Comparison of ENCODE assay signal across 10 cellular contexts in genomic region chr19:2721570-2722540, GRCh38. TPM values are rescaled to one million over a fixed set of nuclear protein-coding genes. Genes with fewer than 3 reads are reported as not detected.
A peak's percentile ranks its signal among the peaks of the same experiment; 100 is the strongest.
DNase-seq lines count a peak whose midpoint lies in the region; ATAC-seq, FAIRE-seq and TF ChIP-seq lines count a peak whose summit lies in the region.
"Had no signal": no experiment of that assay in that cellular context is flagged by ENCODE, and none has a peak within 500 bp of the region (broad histone marks: within the 10 kb centered on the region; RNA-seq: fewer than 3 reads in every experiment).

No MANE protein-coding gene starts in this region.

- H3K56ac ChIP-seq in H1 (replicated peaks; ENCODE audit: insufficient read length, low read depth, low read length), result no peak overlapping the region

- peak overlapping the region; percentile 75 to 87 (median 81); a peak in 21 of 22 replicates for H3K9ac ChIP-seq in BLaER1 treated with 17β-estradiol and CSF1 and Interleukin-3, amounts not matched to agents 10 nM and 100 nM
- H3K9ac ChIP-seq in H1 (replicated peaks in 1 of 4; ENCODE audit: extremely low read depth in 1 of 4, low read depth in 3 of 4, low read length in 3 of 4), result no peak overlapping the region
- H3K9ac ChIP-seq in neuronal stem cell (ENCODE audit: low read depth, low read length, poor library complexity), result no peak overlapping the region

- 31% methylated on average over 25 of the region's 39 CpGs; no CpG with 5 or more reads in 1 of the 2 experiments for WGBS in H1 (ENCODE audit: extremely low coverage in 1 of 2, insufficient coverage in 1 of 2, insufficient read length in 1 of 2, insufficient replicate concordance in 2 of 2, low coverage in 1 of 2, low lambda C conversion rate in 2 of 2, missing lambda C conversion rate in 1 of 2), 2 experiments
- WGBS in neuronal stem cell (ENCODE audit: extremely low coverage in 2 of 2, insufficient read length in 2 of 2, insufficient replicate concordance in 1 of 2), 2 donors, result no CpG with 5 or more reads among the region's 39 CpGs

- FAIRE-seq in H1 (lab: Jason Lieb, UNC), result no peak

- H3K23me2 ChIP-seq in H1 (ENCODE audit: low read depth, low read length), result peaks cover 12% of the 10 kb centered on the region; the same call in 1 of the 2 replicates

- H2AK5ac ChIP-seq in H1 (ENCODE audit: low read depth, low read length) (no peak overlapping the region; the same call in 1 of the 2 replicates), neuronal stem cell (ENCODE audit: low read depth, low read length) (peak overlapping the region; percentile 81)

- H4K5ac ChIP-seq in H1 (ENCODE audit: insufficient read length, low read depth, low read length), result no peak overlapping the region

- H3K4ac ChIP-seq in H1 (replicated peaks; ENCODE audit: insufficient read length, low read depth, low read length) (no peak overlapping the region), neuronal stem cell (ENCODE audit: low read length) (no peak overlapping the region)

- ATAC-seq in HG02938 (IDR thresholded peaks at IDR 0.05; ENCODE audit: unreplicated experiment) (no peak), GM21717 (IDR thresholded peaks at IDR 0.05; ENCODE audit: unreplicated experiment) (no peak)

- no peak overlapping the region; the same call in 1 of the 2 replicates for H4K8ac ChIP-seq in H1 (ENCODE audit: extremely low read depth, insufficient read depth, low read length)
- H4K8ac ChIP-seq in neuronal stem cell (ENCODE audit: low read depth, low read length), result no peak overlapping the region

- DNase-seq in HL-60 (ENCODE audit: low read depth in 1 of 2, low spot score in 1 of 2) (no peak), H1 (ENCODE audit: low read depth in 1 of 2, low spot score in 2 of 2) (no peak), neuronal stem cell (ENCODE audit: low spot score) (no peak), AG20443 (ENCODE audit: low spot score) (no peak)
- DNase-seq in stimulated activated CD8-positive, alpha-beta memory T cell treated with anti-CD3 and anti-CD28 coated beads, Interleukin-4, amount 100 ng/mL, for 48 hours, result no peak
- DNase-seq: activated naive CD8-positive, alpha-beta T cell treated with anti-CD3 and anti-CD28 coated beads, Interleukin-2, amount 10 ng/mL, durations not matched to agents 7 days and 5 days had no signal

- CTCF ChIA-PET in H1 (lab: Charles Lee; ENCODE audit: partially characterized antibody), result interaction anchor here (0.6 to 3.2 kb wide), 6 partner anchors 13 to 121 kb away, joined by 3 to 16 read pairs (median 3); partner anchors contain the start of genes GNG7 and THOP1

- H3K27ac ChIP-seq in BLaER1 treated with 17β-estradiol and CSF1 and Interleukin-3, amounts not matched to agents 10 nM and 100 nM, result peak overlapping the region in 8 of 11 experiments; percentile 43 to 81 (median 59); a peak in 14 of 22 replicates
- H3K27ac ChIP-seq in HL-60 (replicated peaks) (no peak overlapping the region), H1 (ENCODE audit: low read depth, low read length) (no peak overlapping the region), neuronal stem cell (replicated peaks; ENCODE audit: low read length) (no peak overlapping the region)

- no peak overlapping the region for H2BK12ac ChIP-seq in H1 (ENCODE audit: low read depth, low read length)
- no peak overlapping the region for H2BK12ac ChIP-seq in neuronal stem cell (ENCODE audit: low read length)

- no peaks in the 10 kb centered on the region for H3K79me1 ChIP-seq in H1 (ENCODE audit: low read depth, low read length)
- H3K79me1 ChIP-seq in neuronal stem cell (ENCODE audit: low read depth, low read length), result no peaks in the 10 kb centered on the region

- peak overlapping the region; percentile 69 to 79 (median 72) for H3K4me3 ChIP-seq in BLaER1 treated with 17β-estradiol and CSF1 and Interleukin-3, amounts not matched to agents 10 nM and 100 nM
- H3K4me3 ChIP-seq in HL-60 (replicated peaks; ENCODE audit: insufficient read depth, low read length) (peak overlapping the region; percentile 20), H1 (ENCODE audit: extremely low read depth in 1 of 4, insufficient read depth in 2 of 4, low read depth in 3 of 4, low read length in 4 of 4) (peak overlapping the region; percentile 43 to 83 (median 52)), neuronal stem cell (ENCODE audit: low read length in 2 of 2) (peak overlapping the region; percentile 49 to 74)

- no peak for TF ChIP-seq POLR2A in H1 (IDR thresholded peaks at IDR 0.05; ENCODE audit: control extremely low read depth in 1 of 2, low read depth in 2 of 2, low read length in 2 of 2)

- no peak overlapping the region for H2BK20ac ChIP-seq in H1 (ENCODE audit: low read length)

- H2AFZ ChIP-seq in H1 (ENCODE audit: low read length), result no peak overlapping the region
- H2AFZ ChIP-seq in neuronal stem cell (ENCODE audit: low read length), result peak overlapping the region; percentile 89

- H2BK120ac ChIP-seq in H1 (replicated peaks; ENCODE audit: low read depth, low read length) (no peak overlapping the region), neuronal stem cell (ENCODE audit: low read depth, low read length) (no peak overlapping the region)

- H3K14ac ChIP-seq in H1 (ENCODE audit: insufficient read length) (no peak overlapping the region), neuronal stem cell (ENCODE audit: low read length) (peak overlapping the region; percentile 97)

- POLR2A ChIA-PET in H1 (lab: Charles Lee; ENCODE audit: partially characterized antibody), result interaction anchor here (0.8 to 2.0 kb wide), 5 partner anchors 13 to 73 kb away, joined by 3 to 8 read pairs (median 4); no protein-coding TSS in a partner anchor

- H3K4me2 ChIP-seq in BLaER1 treated with 17β-estradiol and CSF1 and Interleukin-3, amounts not matched to agents 10 nM and 100 nM, result peak overlapping the region; percentile 92 to 99 (median 98)
- H3K4me2 ChIP-seq in H1 (ENCODE audit: insufficient read depth in 1 of 2, low read depth in 2 of 2, low read length in 2 of 2) (peak overlapping the region; percentile 55 to 86), neuronal stem cell (ENCODE audit: insufficient read depth, low read length, poor library complexity, severe bottlenecking) (peak overlapping the region; percentile 66)

- H4K91ac ChIP-seq in H1 (replicated peaks; ENCODE audit: insufficient read length, low read length) (no peak overlapping the region), neuronal stem cell (ENCODE audit: low read depth, low read length, poor library complexity) (no peak overlapping the region)

- no peak overlapping the region for H2BK5ac ChIP-seq in H1 (ENCODE audit: low read depth, low read length)
- peak overlapping the region; percentile 39 for H2BK5ac ChIP-seq in neuronal stem cell (ENCODE audit: low read length)

- no peak for TF ChIP-seq EP300 in H1 (IDR thresholded peaks at IDR 0.05; ENCODE audit: borderline replicate concordance in 1 of 2, low read depth in 2 of 2, low read length in 2 of 2)

- TF ChIP-seq CTCF in HL-60 (IDR thresholded peaks at IDR 0.05; ENCODE audit: insufficient read depth, low read length), result no peak
- TF ChIP-seq CTCF in H1 (IDR thresholded peaks at IDR 0.05; ENCODE audit: control extremely low read depth in 1 of 3, insufficient read depth in 1 of 3, low read depth in 1 of 3, low read length in 3 of 3), result no peak

- H3K18ac ChIP-seq in H1 (ENCODE audit: extremely low read depth, low read length) (no peak overlapping the region; the same call in 1 of the 2 replicates), neuronal stem cell (ENCODE audit: low read length) (peak overlapping the region; percentile 48)

- H3K27me3 ChIP-seq in BLaER1 treated with 17β-estradiol and CSF1 and Interleukin-3, amounts not matched to agents 10 nM and 100 nM, result peaks cover 0 to 10% (median 0%) of the 10 kb centered on the region in 11 experiments; a peak in 9 of 22 replicates
- peaks cover 18% of the 10 kb centered on the region for H3K27me3 ChIP-seq in HL-60 (ENCODE audit: insufficient read depth, poor library complexity, severe bottlenecking)
- H3K27me3 ChIP-seq in H1 (replicated peaks in 1 of 4; ENCODE audit: control insufficient read depth in 3 of 4, extremely low read depth in 1 of 4, insufficient read depth in 3 of 4, low read length in 3 of 4), result peaks cover 0 to 7% (median 3%) of the 10 kb centered on the region in 4 experiments; a peak in 4 of 7 replicates
- H3K27me3 ChIP-seq in neuronal stem cell (ENCODE audit: control insufficient read depth in 3 of 3, insufficient read depth in 3 of 3, low read depth in 1 of 3, low read length in 3 of 3), result peaks cover 2 to 32% (median 23%) of the 10 kb centered on the region in 3 experiments

- TF ChIP-seq RAD21 in H1 (IDR thresholded peaks at IDR 0.05 in 1 of 2, conservative IDR thresholded peaks at IDR 0.05 in 1 of 2; ENCODE audit: low read depth in 2 of 2, low read length in 2 of 2), result no peak

- H3K9me3 ChIP-seq in BLaER1 treated with 17β-estradiol and CSF1 and Interleukin-3, amounts not matched to agents 10 nM and 100 nM (replicated peaks in 1 of 11), result 0 out of 22 replicates have a peak, but pooled peaks cover 0 to 4% (median 0%) of the 10 kb centered on the region in 11 experiments
- H3K9me3 ChIP-seq in H1 (ENCODE audit: insufficient read depth in 2 of 2, low read depth in 1 of 2, low read length in 1 of 2) (no peaks in the 10 kb centered on the region), neuronal stem cell (replicated peaks in 1 of 2; ENCODE audit: control insufficient read depth in 2 of 2, insufficient read depth in 1 of 2, low read depth in 1 of 2, low read length in 2 of 2) (peaks cover 0 to 1% of the 10 kb centered on the region in 2 donors)

- H3K79me2 ChIP-seq in H1 (ENCODE audit: control insufficient read depth in 1 of 2, insufficient read depth in 2 of 2, low read length in 2 of 2), result no peaks in the 10 kb centered on the region

- peaks cover 0 to 36% (median 13%) of the 10 kb centered on the region in 11 experiments; a peak in 11 of 22 replicates for H4K20me1 ChIP-seq in BLaER1 treated with 17β-estradiol and CSF1 and Interleukin-3, amounts not matched to agents 10 nM and 100 nM
- H4K20me1 ChIP-seq in H1 (replicated peaks in 1 of 2; ENCODE audit: control insufficient read depth in 1 of 2, insufficient read depth in 2 of 2, low read length in 2 of 2), result peaks cover 0 to 6% of the 10 kb centered on the region in 2 experiments

- H3K23ac ChIP-seq in H1 (ENCODE audit: insufficient read length) (no peak overlapping the region), neuronal stem cell (ENCODE audit: low read depth, low read length, poor library complexity) (peak overlapping the region; percentile 8)

- peaks cover 0 to 22% (median 14%) of the 10 kb centered on the region in 11 experiments; a peak in 18 of 22 replicates for H3K36me3 ChIP-seq in BLaER1 treated with 17β-estradiol and CSF1 and Interleukin-3, amounts not matched to agents 10 nM and 100 nM
- 0 out of 8 replicates have a peak, but pooled peaks cover 0 to 3% (median 0%) of the 10 kb centered on the region in 4 experiments for H3K36me3 ChIP-seq in H1 (ENCODE audit: control insufficient read depth in 2 of 4, insufficient read depth in 4 of 4, low read length in 3 of 4)
- no peaks in the 10 kb centered on the region for H3K36me3 ChIP-seq in neuronal stem cell (replicated peaks in 1 of 2; ENCODE audit: control insufficient read depth in 2 of 2, insufficient read depth in 2 of 2, low read length in 2 of 2)

- H3K4me1 ChIP-seq in BLaER1 treated with 17β-estradiol and CSF1 and Interleukin-3, amounts not matched to agents 10 nM and 100 nM, result peaks cover 41 to 75% (median 67%) of the 10 kb centered on the region in 10 experiments
- H3K4me1 ChIP-seq in H1 (replicated peaks in 1 of 4; ENCODE audit: control insufficient read depth in 3 of 4, insufficient read depth in 4 of 4, low read length in 3 of 4), result peaks cover 0 to 17% (median 6%) of the 10 kb centered on the region in 4 experiments; a peak in 6 of 7 replicates
- H3K4me1 ChIP-seq in neuronal stem cell (ENCODE audit: control insufficient read depth in 2 of 2, insufficient read depth in 1 of 2, low read depth in 1 of 2, low read length in 2 of 2), result peaks cover 9 to 10% of the 10 kb centered on the region in 2 donors

- H2BK15ac ChIP-seq in H1 (ENCODE audit: low read length), result 0 out of 2 replicates have a peak overlapping the region, but pooled peaks have one; percentile 81
- no peak overlapping the region for H2BK15ac ChIP-seq in neuronal stem cell (ENCODE audit: low read length)

RNA-seq across cellular contexts. Expression of gene DIRAS1, which starts 0.7 kb away (rescaled TPM):
- total RNA-seq in H1 (2021; fragmentation: NEBNext Ultra II Directional; extraction: Animal tissue kit (Norgen Biotek cat#: 25700)), result 21.3 and 22.3 TPM in 2 replicates
- 20.2 and 20.8 TPM in 2 replicates for polyA plus RNA-seq in H1 (2011; rRNA removed)
- 21.4 TPM for polyA plus RNA-seq in H1 (2011; cell fraction: cytosol; rRNA removed)
- 19.1 TPM for polyA plus RNA-seq in H1 (2011; cell fraction: nucleus; rRNA removed)
- 15.2 to 24.1 TPM (median 21.6 TPM) in 4 replicates for polyA plus RNA-seq in H1 (2012, experiment 1 of 2)
- 22.4 TPM for polyA plus RNA-seq in H1 (2012, experiment 2 of 2)
- polyA plus RNA-seq in H1 (2013, experiment 1 of 2), result 9.3 TPM
- 9.8 TPM for polyA plus RNA-seq in H1 (2013, experiment 2 of 2)
- polyA minus RNA-seq in H1 (2011; rRNA and poly(A)+ RNA removed), result 10.0 and 13.0 TPM in 2 replicates
- polyA minus RNA-seq in H1 (2011; cell fraction: cytosol; rRNA and poly(A)+ RNA removed), result 20.5 TPM
- 7.2 TPM for polyA minus RNA-seq in H1 (2011; cell fraction: nucleus; rRNA and poly(A)+ RNA removed)
- 3.1 TPM for polyA plus RNA-seq in neuronal stem cell (2013, experiment 1 of 2)
- 3.5 TPM for polyA plus RNA-seq in neuronal stem cell (2013, experiment 2 of 2)
- total RNA-seq: activated naive CD8-positive, alpha-beta T cell treated with anti-CD3 and anti-CD28 coated beads, Interleukin-2, amount 10 ng/mL, durations not matched to agents 7 days and 5 days had no signal

RNA-seq across cellular contexts. Expression of gene SLC39A3, which starts 18.0 kb away (rescaled TPM):
- 33.0 and 35.8 TPM in 2 replicates for total RNA-seq in H1 (2021; fragmentation: NEBNext Ultra II Directional; extraction: Animal tissue kit (Norgen Biotek cat#: 25700))
- 52.9 and 78.1 TPM in 2 replicates for polyA plus RNA-seq in H1 (2011; rRNA removed)
- polyA plus RNA-seq in H1 (2011; cell fraction: cytosol; rRNA removed), result 55.3 TPM
- polyA plus RNA-seq in H1 (2011; cell fraction: nucleus; rRNA removed), result 45.8 TPM
- polyA plus RNA-seq in H1 (2012, experiment 1 of 2), result 23.4 to 34.6 TPM (median 32.4 TPM) in 4 replicates
- polyA plus RNA-seq in H1 (2012, experiment 2 of 2), result 41.0 TPM
- polyA plus RNA-seq in H1 (2013, experiment 1 of 2), result 40.9 TPM
- 51.3 TPM for polyA plus RNA-seq in H1 (2013, experiment 2 of 2)
- 27.0 and 46.1 TPM in 2 replicates for polyA minus RNA-seq in H1 (2011; rRNA and poly(A)+ RNA removed)
- 16.2 TPM for polyA minus RNA-seq in H1 (2011; cell fraction: cytosol; rRNA and poly(A)+ RNA removed)
- 16.2 TPM for polyA minus RNA-seq in H1 (2011; cell fraction: nucleus; rRNA and poly(A)+ RNA removed)
- polyA plus RNA-seq in neuronal stem cell (2013, experiment 1 of 2), result 19.0 TPM
- 19.4 TPM for polyA plus RNA-seq in neuronal stem cell (2013, experiment 2 of 2)

RNA-seq across cellular contexts. Expression of gene GNG7, which starts 19.4 kb away (rescaled TPM):
- 7.0 and 7.8 TPM in 2 replicates for total RNA-seq in H1 (2021; fragmentation: NEBNext Ultra II Directional; extraction: Animal tissue kit (Norgen Biotek cat#: 25700))
- 2.8 and 5.6 TPM in 2 replicates for polyA plus RNA-seq in H1 (2011; rRNA removed)
- 4.4 TPM for polyA plus RNA-seq in H1 (2011; cell fraction: cytosol; rRNA removed)
- polyA plus RNA-seq in H1 (2011; cell fraction: nucleus; rRNA removed), result 5.8 TPM
- polyA plus RNA-seq in H1 (2012, experiment 1 of 2), result 4.4 to 5.6 TPM (median 4.9 TPM) in 4 replicates
- 4.8 TPM for polyA plus RNA-seq in H1 (2012, experiment 2 of 2)
- 5.1 TPM for polyA plus RNA-seq in H1 (2013, experiment 1 of 2)
- 5.1 TPM for polyA plus RNA-seq in H1 (2013, experiment 2 of 2)
- 1.0 and 2.5 TPM in 2 replicates for polyA minus RNA-seq in H1 (2011; rRNA and poly(A)+ RNA removed)
- polyA minus RNA-seq in H1 (2011; cell fraction: cytosol; rRNA and poly(A)+ RNA removed), result 2.9 TPM
- polyA minus RNA-seq in H1 (2011; cell fraction: nucleus; rRNA and poly(A)+ RNA removed), result 2.0 TPM
- polyA plus RNA-seq in neuronal stem cell (2013, experiment 1 of 2), result 7.9 TPM
- 8.1 TPM for polyA plus RNA-seq in neuronal stem cell (2013, experiment 2 of 2)
- total RNA-seq: M059J had no signal

Comparison
In these comparisons a context has a peak if more than half of its experiments do, and no peak if none do; other contexts are left out.
1. H3K27ac ChIP-seq: peak in BLaER1 treated with 17β-estradiol and CSF1 and Interleukin-3, amounts not matched to agents 10 nM and 100 nM (8 of 11); none in HL-60 (single experiment), H1 (single experiment) and neuronal stem cell (single experiment).
2. H3K4me3 ChIP-seq: peak in every context shown above with its lines; median percentile 72 in BLaER1 treated with 17β-estradiol and CSF1 and Interleukin-3, amounts not matched to agents 10 nM and 100 nM; 62 in neuronal stem cell; 52 in H1; 20 in HL-60.
3. H3K9ac ChIP-seq: peak in BLaER1 treated with 17β-estradiol and CSF1 and Interleukin-3, amounts not matched to agents 10 nM and 100 nM (11 of 11); none in H1 (0 of 4) and neuronal stem cell (single experiment).
4. Peak in every context shown above with its lines, with median percentiles within 50 percentile points of each other: H3K4me2 ChIP-seq.